ENCODE assay signal across 21 cellular contexts in genomic region chr6:140155727-140156126, GRCh38.
A peak's percentile ranks its signal among the peaks of the same experiment; 100 is the strongest.
DNase-seq lines count a peak whose midpoint lies in the region; ATAC-seq, FAIRE-seq and TF ChIP-seq lines count a peak whose summit lies in the region.
"Had no signal": no experiment of that assay in that cellular context is flagged by ENCODE, and none has a peak within 500 bp of the region (broad histone marks: within the 10 kb centered on the region; RNA-seq: fewer than 3 reads in every experiment).

No MANE protein-coding gene starts in this region.

- no peaks in the 10 kb centered on the region for H3K27me3 ChIP-seq in H1 (replicated peaks in 1 of 4; ENCODE audit: control insufficient read depth in 3 of 4, extremely low read depth in 1 of 4, insufficient read depth in 3 of 4, low read length in 3 of 4)
- H3K27me3 ChIP-seq: BE2C; BLaER1 treated with 17β-estradiol and CSF1 and Interleukin-3, amounts not matched to agents 10 nM and 100 nM had no signal

- no peak for TF ChIP-seq EP300 in H1 (IDR thresholded peaks at IDR 0.05; ENCODE audit: borderline replicate concordance in 1 of 2, low read depth in 2 of 2, low read length in 2 of 2)

- TF ChIP-seq RAD21 in H1 (IDR thresholded peaks at IDR 0.05 in 1 of 2, conservative IDR thresholded peaks at IDR 0.05 in 1 of 2; ENCODE audit: low read depth in 2 of 2, low read length in 2 of 2) = no peak

- H4K8ac ChIP-seq in H1 (ENCODE audit: extremely low read depth, insufficient read depth, low read length) = no peak overlapping the region

- CTCF ChIA-PET in H1 (lab: Charles Lee; ENCODE audit: partially characterized antibody) = no interaction called here

- no peaks in the 10 kb centered on the region for H3K79me2 ChIP-seq in H1 (ENCODE audit: control insufficient read depth in 1 of 2, insufficient read depth in 2 of 2, low read length in 2 of 2)

- no peak overlapping the region for H3K18ac ChIP-seq in H1 (ENCODE audit: extremely low read depth, low read length)

- no peak overlapping the region for H2BK12ac ChIP-seq in H1 (ENCODE audit: low read depth, low read length)

- no peaks in the 10 kb centered on the region for H3K36me3 ChIP-seq in H1 (ENCODE audit: control insufficient read depth in 2 of 4, insufficient read depth in 4 of 4, low read length in 3 of 4)
- H3K36me3 ChIP-seq: BE2C; BLaER1 treated with 17β-estradiol and CSF1 and Interleukin-3, amounts not matched to agents 10 nM and 100 nM had no signal

- H3K79me1 ChIP-seq in H1 (ENCODE audit: low read depth, low read length) = no peaks in the 10 kb centered on the region

- H3K23me2 ChIP-seq in H1 (ENCODE audit: low read depth, low read length) = no peaks in the 10 kb centered on the region

- FAIRE-seq in H1 (lab: Jason Lieb, UNC) = no peak
- FAIRE-seq: A204.1, GM12892 had no signal

- peak; percentile 5 for DNase-seq in NCI-H1105 treated with DMSO at 0.1 percent for 48 hours (lab: John Stamatoyannopoulos, UW)
- DNase-seq in NCI-H1105 (lab: John Stamatoyannopoulos, UW) = no peak
- DNase-seq in NCI-H69 (lab: John Stamatoyannopoulos, UW) = peak; percentile 19
- DNase-seq in H1 (ENCODE audit: low read depth in 1 of 2, low spot score in 2 of 2) = no peak
- DNase-seq in stimulated activated CD4-positive, alpha-beta T cell treated with anti-CD3 and anti-CD28 coated beads, Interleukin-2, amount 100 ng/mL, for 24 hours = no peak
- DNase-seq: ACHN; AML-193; BE2C; Calu3; CD4-positive, alpha-beta T cell; CD8-positive, alpha-beta memory T cell; DMS53; DMS79 treated with DMSO at 0.1 percent for 48 hours; GOT3; H7; HCEC 1CT had no signal

- H3K14ac ChIP-seq in H1 (ENCODE audit: insufficient read length) = no peak overlapping the region

- H3K56ac ChIP-seq in H1 (replicated peaks; ENCODE audit: insufficient read length, low read depth, low read length) = no peak overlapping the region

- no peak overlapping the region for H4K5ac ChIP-seq in H1 (ENCODE audit: insufficient read length, low read depth, low read length)

- no peak overlapping the region for H2AFZ ChIP-seq in H1 (ENCODE audit: low read length)

- H3K23ac ChIP-seq in H1 (ENCODE audit: insufficient read length) = no peak overlapping the region

- H3K9me3 ChIP-seq in H1 (ENCODE audit: insufficient read depth in 2 of 2, low read depth in 1 of 2, low read length in 1 of 2) = no peaks in the 10 kb centered on the region
- H3K9me3 ChIP-seq: BE2C had no signal

- H3K4me3 ChIP-seq in H1 (ENCODE audit: extremely low read depth in 1 of 4, insufficient read depth in 2 of 4, low read depth in 3 of 4, low read length in 4 of 4) = no peak overlapping the region
- H3K4me3 ChIP-seq: BLaER1 treated with 17β-estradiol and CSF1 and Interleukin-3, amounts not matched to agents 10 nM and 100 nM had no signal

- no peak overlapping the region for H3K9ac ChIP-seq in H1 (replicated peaks in 1 of 4; ENCODE audit: extremely low read depth in 1 of 4, low read depth in 3 of 4, low read length in 3 of 4)
- H3K9ac ChIP-seq: BLaER1 treated with 17β-estradiol and CSF1 and Interleukin-3, amounts not matched to agents 10 nM and 100 nM had no signal

- no peak overlapping the region for H2AK5ac ChIP-seq in H1 (ENCODE audit: low read depth, low read length)

- no peak overlapping the region for H3K4me2 ChIP-seq in H1 (ENCODE audit: insufficient read depth in 1 of 2, low read depth in 2 of 2, low read length in 2 of 2)
- H3K4me2 ChIP-seq: BLaER1 treated with 17β-estradiol and CSF1 and Interleukin-3, amounts not matched to agents 10 nM and 100 nM had no signal

- POLR2A ChIA-PET in H1 (lab: Charles Lee; ENCODE audit: partially characterized antibody) = no interaction called here

- no peak overlapping the region for H2BK5ac ChIP-seq in H1 (ENCODE audit: low read depth, low read length)

- no peak overlapping the region for H4K91ac ChIP-seq in H1 (replicated peaks; ENCODE audit: insufficient read length, low read length)

- H2BK20ac ChIP-seq in H1 (ENCODE audit: low read length) = no peak overlapping the region

- no peak for ATAC-seq in HG03520 (IDR thresholded peaks at IDR 0.05; ENCODE audit: unreplicated experiment)

- H3K4ac ChIP-seq in H1 (replicated peaks; ENCODE audit: insufficient read length, low read depth, low read length) = no peak overlapping the region

- no peak for TF ChIP-seq POLR2A in H1 (IDR thresholded peaks at IDR 0.05; ENCODE audit: control extremely low read depth in 1 of 2, low read depth in 2 of 2, low read length in 2 of 2)

- H2BK15ac ChIP-seq in H1 (ENCODE audit: low read length) = no peak overlapping the region

- TF ChIP-seq CTCF in H1 (IDR thresholded peaks at IDR 0.05; ENCODE audit: control extremely low read depth in 1 of 3, insufficient read depth in 1 of 3, low read depth in 1 of 3, low read length in 3 of 3) = no peak

- H4K20me1 ChIP-seq in H1 (replicated peaks in 1 of 2; ENCODE audit: control insufficient read depth in 1 of 2, insufficient read depth in 2 of 2, low read length in 2 of 2) = no peaks in the 10 kb centered on the region
- H4K20me1 ChIP-seq: BLaER1 treated with 17β-estradiol and CSF1 and Interleukin-3, amounts not matched to agents 10 nM and 100 nM had no signal

- H3K27ac ChIP-seq in H1 (ENCODE audit: low read depth, low read length) = no peak overlapping the region
- H3K27ac ChIP-seq: 22Rv1; BLaER1 treated with 17β-estradiol and CSF1 and Interleukin-3, amounts not matched to agents 10 nM and 100 nM had no signal

- H3K4me1 ChIP-seq in H1 (replicated peaks in 1 of 4; ENCODE audit: control insufficient read depth in 3 of 4, insufficient read depth in 4 of 4, low read length in 3 of 4) = no peaks in the 10 kb centered on the region
- H3K4me1 ChIP-seq: BE2C; BLaER1 treated with 17β-estradiol and CSF1 and Interleukin-3, amounts not matched to agents 10 nM and 100 nM had no signal

- no peak overlapping the region for H2BK120ac ChIP-seq in H1 (replicated peaks; ENCODE audit: low read depth, low read length)

TF ChIP-seq in H1, 55 proteins besides CTCF, POLR2A, EP300 and RAD21:
- TF ChIP-seq SAP30 (IDR thresholded peaks at IDR 0.05; ENCODE audit: insufficient read depth, insufficient replicate concordance, low read length) = no peak
- peak; percentile 78; the same call in 1 of the 2 replicates for TF ChIP-seq MAFK (IDR thresholded peaks at IDR 0.05; ENCODE audit: low read depth, low read length)

Comparison
In these comparisons a context has a peak if more than half of its experiments do, and no peak if none do; other contexts are left out.
1. DNase-seq: peak in NCI-H1105 treated with DMSO at 0.1 percent for 48 hours (single experiment) and NCI-H69 (single experiment); none in NCI-H1105 (single experiment), H1 (0 of 2) and stimulated activated CD4-positive, alpha-beta T cell treated with anti-CD3 and anti-CD28 coated beads, Interleukin-2, amount 100 ng/mL, for 24 hours (0 of 2).